ENCODE assay signal across 8 cellular contexts in the genomic region with DNA sequence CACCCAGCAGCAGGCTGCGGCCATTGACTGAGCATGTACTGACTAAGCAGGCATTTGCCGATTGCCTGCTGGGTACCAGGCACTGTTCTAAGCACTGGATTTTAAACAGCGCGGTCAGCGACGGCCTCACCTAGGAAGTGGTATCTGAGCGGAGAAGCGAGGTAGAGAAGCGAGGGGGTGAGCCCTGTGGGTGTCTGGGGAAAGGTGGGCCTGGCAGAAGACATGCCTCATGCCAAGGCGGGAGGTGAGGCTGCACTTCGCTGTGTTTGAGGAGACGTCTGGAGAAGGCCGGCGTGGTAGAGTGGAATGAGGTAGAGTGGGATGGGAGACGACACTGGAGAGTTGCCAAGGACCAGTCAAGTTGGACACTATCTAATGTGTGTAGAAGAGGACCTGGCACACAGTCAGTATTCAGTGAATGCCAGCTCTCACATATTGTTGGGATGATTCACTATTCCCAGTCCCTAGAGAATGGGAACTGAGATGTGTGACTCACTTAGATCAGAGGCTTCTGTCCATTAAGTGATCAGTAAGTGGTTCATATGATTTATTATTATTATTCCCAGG. TPM values are rescaled to one million over a fixed set of nuclear protein-coding genes. Genes with fewer than 3 reads are reported as not detected.
DNase-seq lines count a peak whose midpoint lies in the region; ATAC-seq and TF ChIP-seq lines count a peak whose summit lies in the region.

No MANE protein-coding gene starts in this region.

- no peak for TF ChIP-seq EP300 in transverse colon (IDR thresholded peaks at IDR 0.05; ENCODE audit: low read depth)

- H3K27me3 ChIP-seq in transverse colon: no peaks in the 10 kb centered on the region

- H3K27ac Mint-ChIP-seq in HFFc6: no peak overlapping the region
- H3K27ac Mint-ChIP-seq in activated naive CD8-positive, alpha-beta T cell treated with anti-CD3 and anti-CD28 coated beads, Interleukin-2, amount 50 U/mL, for 24 hours: peak overlapping the region; percentile 46

- H3K27me3 Mint-ChIP-seq in HFFc6 (ENCODE audit: insufficient read depth): peaks cover 10% of the 10 kb centered on the region
- H3K27me3 Mint-ChIP-seq in activated naive CD8-positive, alpha-beta T cell treated with anti-CD3 and anti-CD28 coated beads, Interleukin-2, amount 50 U/mL, for 24 hours: no peaks in the 10 kb centered on the region

- H3K4me1 Mint-ChIP-seq in HFFc6 (ENCODE audit: low read depth): peaks cover 11% of the 10 kb centered on the region
- H3K4me1 Mint-ChIP-seq in activated naive CD8-positive, alpha-beta T cell treated with anti-CD3 and anti-CD28 coated beads, Interleukin-2, amount 50 U/mL, for 24 hours: peaks cover 15% of the 10 kb centered on the region

- TF ChIP-seq POLR2A in transverse colon (IDR thresholded peaks at IDR 0.05): no peak

- WGBS in transverse colon (ENCODE audit: low coverage in 1 of 2), 2 donors: 92% methylated on average over 15 of the region's 15 CpGs; no CpG with 5 or more reads in 1 of the 2 donors

- DNase-seq in AG08395 (ENCODE audit: low spot score) (peak; percentile 77), HFFc6 (peak; percentile 80), islet precursor cell (peak; percentile 72), transverse colon (no peak)
- no peak for DNase-seq in activated naive CD8-positive, alpha-beta T cell treated with anti-CD3 and anti-CD28 coated beads, Interleukin-2, amount 50 U/mL, for 24 hours

- no peak overlapping the region for H3K4me3 Mint-ChIP-seq in HFFc6
- peak overlapping the region; percentile 75 for H3K4me3 Mint-ChIP-seq in activated naive CD8-positive, alpha-beta T cell treated with anti-CD3 and anti-CD28 coated beads, Interleukin-2, amount 50 U/mL, for 24 hours

- peaks cover 0 to 9% (median 7%) of the 10 kb centered on the region in 4 donors for H3K4me1 ChIP-seq in transverse colon

- H3K36me3 Mint-ChIP-seq in HFFc6 (ENCODE audit: low read depth): no peaks in the 10 kb centered on the region
- H3K36me3 Mint-ChIP-seq in activated naive CD8-positive, alpha-beta T cell treated with anti-CD3 and anti-CD28 coated beads, Interleukin-2, amount 50 U/mL, for 24 hours (ENCODE audit: low read depth): no peaks in the 10 kb centered on the region

- H3K9me3 ChIP-seq in transverse colon: no peaks in the 10 kb centered on the region

- H3K27ac ChIP-seq in transverse colon: no peak overlapping the region

- no peaks in the 10 kb centered on the region for H3K9me3 Mint-ChIP-seq in HFFc6
- no peaks in the 10 kb centered on the region for H3K9me3 Mint-ChIP-seq in activated naive CD8-positive, alpha-beta T cell treated with anti-CD3 and anti-CD28 coated beads, Interleukin-2, amount 50 U/mL, for 24 hours

- no peak for ATAC-seq in activated naive CD8-positive, alpha-beta T cell treated with anti-CD3 and anti-CD28 coated beads, Interleukin-2, amount 50 U/mL, for 24 hours
- ATAC-seq in HG02610 (IDR thresholded peaks at IDR 0.05; ENCODE audit: unreplicated experiment) (no peak), GM18498 (IDR thresholded peaks at IDR 0.05; ENCODE audit: unreplicated experiment) (no peak), GM18867 (IDR thresholded peaks at IDR 0.05; ENCODE audit: unreplicated experiment) (no peak)

- in situ Hi-C loops in transverse colon (cut with MboI; ENCODE audit: low pct_ligation_motif_present in 1 of 4, low pct_unique_long_range_greater_than_20kb in 1 of 4, low sequenced_read_pairs in 3 of 4): no loop called here

- H3K4me3 ChIP-seq in transverse colon: no peak overlapping the region

- TF ChIP-seq CTCF in HFFc6 (IDR thresholded peaks at IDR 0.05): no peak
- TF ChIP-seq CTCF in transverse colon (IDR thresholded peaks at IDR 0.05): no peak

- no peaks in the 10 kb centered on the region for H3K36me3 ChIP-seq in transverse colon

- intact Hi-C loops in transverse colon (cut with DNase I; ENCODE audit: low total_unique reads): no loop called here

RNA-seq across cellular contexts. Expression of a gene that starts 14.4 kb away (rescaled TPM):
- not detected for total RNA-seq in HFFc6 (2021; fragmentation: NEBNext Ultra II Directional; extraction: Animal tissue kit (Norgen Biotek cat#: 25700))
- 1 to 10 TPM in 2 of 4 donors, not detected in 2; 2.1 to 2.2 TPM for total RNA-seq in transverse colon

RNA-seq across cellular contexts. Expression of a gene that starts 22.6 kb away (rescaled TPM):
- total RNA-seq in HFFc6 (2021; fragmentation: NEBNext Ultra II Directional; extraction: Animal tissue kit (Norgen Biotek cat#: 25700)): 10 to 100 TPM; 28.7 to 36.5 (median 33.0) TPM
- total RNA-seq in transverse colon: 100 to 1,000 TPM in 1 of 4 donors, 10 to 100 TPM in 3; 35.6 to 119 (median 55.9) TPM

Comparison
In these comparisons a context has a peak if more than half of its experiments do, and no peak if none do; other contexts are left out.
1. DNase-seq: peak in AG08395 (single experiment), HFFc6 (single experiment) and islet precursor cell (single experiment); none in activated naive CD8-positive, alpha-beta T cell treated with anti-CD3 and anti-CD28 coated beads, Interleukin-2, amount 50 U/mL, for 24 hours (single experiment) and transverse colon (single experiment).